ENCODE assay signal across 18 cellular contexts in the genomic region with DNA sequence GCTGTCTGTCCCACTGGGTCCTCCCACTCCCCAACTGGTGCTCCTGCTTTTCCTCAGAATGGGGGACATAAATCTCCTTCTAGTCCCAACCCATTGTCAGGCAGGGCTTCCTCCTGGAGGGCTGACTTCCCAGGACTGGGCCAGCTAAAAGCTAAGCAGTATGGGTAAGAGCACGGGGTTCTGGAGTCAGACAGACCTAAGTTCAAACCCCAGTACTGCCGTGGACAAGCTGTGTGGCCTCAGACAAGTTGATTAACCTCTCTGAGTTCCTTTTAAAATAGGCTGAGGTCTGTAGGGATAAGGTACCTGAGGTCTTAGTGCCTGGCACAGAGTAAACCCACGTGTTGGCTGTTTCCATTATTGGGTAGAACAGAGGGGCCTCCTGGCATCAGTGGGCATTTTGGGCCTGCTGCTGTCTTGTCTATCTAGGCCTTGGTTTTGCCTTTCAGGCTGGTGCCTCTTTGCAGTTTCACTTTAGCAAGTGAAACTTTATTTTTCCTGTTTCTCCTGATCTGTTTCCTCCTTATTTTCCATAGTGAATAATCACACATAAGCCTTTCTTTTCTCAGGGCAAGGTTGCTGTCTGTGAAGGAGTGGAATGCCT.
A peak's percentile ranks its signal among the peaks of the same experiment; 100 is the strongest.
DNase-seq lines count a peak whose midpoint lies in the region; ATAC-seq and TF ChIP-seq lines count a peak whose summit lies in the region.
"Had no signal": no experiment of that assay in that cellular context is flagged by ENCODE, and none has a peak within 500 bp of the region (broad histone marks: within the 10 kb centered on the region; RNA-seq: fewer than 3 reads in every experiment).

No MANE protein-coding gene starts in this region.

- WGBS in body of pancreas, 2 donors = 29 to 86% methylated on average over 1 to 3 of the region's 3 CpGs

- H3K4me3 Mint-ChIP-seq in activated CD4-positive, alpha-beta T cell treated with anti-CD3 and anti-CD28 coated beads for 36 hours = peak overlapping the region; percentile 37
- H3K4me3 Mint-ChIP-seq in activated naive CD8-positive, alpha-beta T cell treated with anti-CD3 and anti-CD28 coated beads, Interleukin-2, amount 50 U/mL, for 24 hours = peak overlapping the region; percentile 58
- H3K4me3 Mint-ChIP-seq: HFFc6, nephron had no signal

- no peak overlapping the region for H3K4me3 ChIP-seq in skin epidermis
- H3K4me3 ChIP-seq in body of pancreas = no peak overlapping the region
- H3K4me3 ChIP-seq: adrenal gland, sigmoid colon had no signal

- CTCF ChIA-PET in activated CD4-positive, alpha-beta T cell treated with anti-CD3 and anti-CD28 coated beads for 36 hours (lab: Charles Lee) = interaction anchor here (0.5 to 1.3 kb wide), 2 partner anchors 117 to 242 kb away, joined by 4 read pairs; no protein-coding TSS in a partner anchor

- H3K4me1 ChIP-seq in body of pancreas = no peaks in the 10 kb centered on the region
- H3K4me1 ChIP-seq: adrenal gland had no signal

- TF ChIP-seq POLR2A in body of pancreas (IDR thresholded peaks at IDR 0.05) = no peak

- H3K9me3 ChIP-seq in KOPT-K1 (ENCODE audit: insufficient read depth, low read length, poor library complexity, severe bottlenecking) (no peaks in the 10 kb centered on the region), body of pancreas (no peaks in the 10 kb centered on the region)
- H3K9me3 ChIP-seq: adrenal gland, sigmoid colon had no signal

- intact Hi-C loops in activated CD4-positive, alpha-beta T cell treated with anti-CD3 and anti-CD28 coated beads for 36 hours (cut with DNase I, micrococcal nuclease) = loop anchor here (2.0 to 5.0 kb wide), 7 partner anchors 28 to 353 kb away; partner anchors contain the start of gene NDUFAB1 (in 1 of the 2)
- intact Hi-C loops in body of pancreas (cut with DNase I) = no loop called here

- DNase-seq in activated CD4-positive, alpha-beta T cell treated with anti-CD3 and anti-CD28 coated beads for 36 hours = no peak
- DNase-seq in activated CD4-positive, alpha-beta T cell treated with anti-CD3 and anti-CD28 coated beads for 1 hour = no peak
- no peak for DNase-seq in activated naive CD8-positive, alpha-beta T cell treated with anti-CD3 and anti-CD28 coated beads, Interleukin-2, amount 50 U/mL, for 24 hours
- DNase-seq in DMS53 treated with DMSO at 0.1 percent for 48 hours (lab: John Stamatoyannopoulos, UW; ENCODE audit: unreplicated experiment) = no peak
- no peak for DNase-seq in body of pancreas
- DNase-seq in NCI-H446 (lab: John Stamatoyannopoulos, UW) = no peak
- DNase-seq: Calu3, cortex of kidney, HFFc6, MM.1S, NCI-H2171 treated with DMSO at 0.1 percent for 48 hours, sigmoid colon, SW 1271 had no signal

- H3K27ac Mint-ChIP-seq in activated CD4-positive, alpha-beta T cell treated with anti-CD3 and anti-CD28 coated beads for 36 hours = peak overlapping the region; percentile 81
- peak overlapping the region; percentile 88 for H3K27ac Mint-ChIP-seq in activated naive CD8-positive, alpha-beta T cell treated with anti-CD3 and anti-CD28 coated beads, Interleukin-2, amount 50 U/mL, for 24 hours
- H3K27ac Mint-ChIP-seq: HFFc6, nephron had no signal

- H3K27ac ChIP-seq in KOPT-K1 (ENCODE audit: low read depth, low read length, poor library complexity, severe bottlenecking) = peak overlapping the region; percentile 94
- peak overlapping the region in 14 of 21 experiments; percentile 5 to 89 (median 43) for H3K27ac ChIP-seq in skin epidermis
- no peak overlapping the region for H3K27ac ChIP-seq in body of pancreas
- H3K27ac ChIP-seq: 22Rv1, adrenal gland had no signal

- no peaks in the 10 kb centered on the region for H3K27me3 ChIP-seq in body of pancreas
- H3K27me3 ChIP-seq: adrenal gland, sigmoid colon had no signal

- H3K9me3 Mint-ChIP-seq in activated CD4-positive, alpha-beta T cell treated with anti-CD3 and anti-CD28 coated beads for 36 hours (ENCODE audit: low read depth) = no peaks in the 10 kb centered on the region
- H3K9me3 Mint-ChIP-seq in activated naive CD8-positive, alpha-beta T cell treated with anti-CD3 and anti-CD28 coated beads, Interleukin-2, amount 50 U/mL, for 24 hours = no peaks in the 10 kb centered on the region
- H3K9me3 Mint-ChIP-seq: nephron had no signal

- POLR2A ChIA-PET in activated CD4-positive, alpha-beta T cell treated with anti-CD3 and anti-CD28 coated beads for 36 hours (lab: Charles Lee) = interaction anchor here (0.5 kb wide), 1 partner anchor 16 kb away, joined by 3 read pairs; no protein-coding TSS in a partner anchor

- peaks cover 88% of the 10 kb centered on the region for H3K4me1 Mint-ChIP-seq in activated CD4-positive, alpha-beta T cell treated with anti-CD3 and anti-CD28 coated beads for 36 hours
- H3K4me1 Mint-ChIP-seq in activated naive CD8-positive, alpha-beta T cell treated with anti-CD3 and anti-CD28 coated beads, Interleukin-2, amount 50 U/mL, for 24 hours = peaks cover 92% of the 10 kb centered on the region

- no peaks in the 10 kb centered on the region for H3K27me3 Mint-ChIP-seq in activated CD4-positive, alpha-beta T cell treated with anti-CD3 and anti-CD28 coated beads for 36 hours
- no peaks in the 10 kb centered on the region for H3K27me3 Mint-ChIP-seq in activated naive CD8-positive, alpha-beta T cell treated with anti-CD3 and anti-CD28 coated beads, Interleukin-2, amount 50 U/mL, for 24 hours

- no peak for ATAC-seq in activated CD4-positive, alpha-beta T cell treated with anti-CD3 and anti-CD28 coated beads for 36 hours
- no peak for ATAC-seq in activated naive CD8-positive, alpha-beta T cell treated with anti-CD3 and anti-CD28 coated beads, Interleukin-2, amount 50 U/mL, for 24 hours
- no peak for ATAC-seq in body of pancreas

- peaks cover 6% of the 10 kb centered on the region for H3K36me3 Mint-ChIP-seq in activated CD4-positive, alpha-beta T cell treated with anti-CD3 and anti-CD28 coated beads for 36 hours (ENCODE audit: low read depth)
- peaks cover 11% of the 10 kb centered on the region for H3K36me3 Mint-ChIP-seq in activated naive CD8-positive, alpha-beta T cell treated with anti-CD3 and anti-CD28 coated beads, Interleukin-2, amount 50 U/mL, for 24 hours (ENCODE audit: low read depth)

- no peak for TF ChIP-seq CTCF in body of pancreas (IDR thresholded peaks at IDR 0.05)

- H3K36me3 ChIP-seq in KOPT-K1 (ENCODE audit: insufficient read depth, low read length) (no peaks in the 10 kb centered on the region), body of pancreas (replicated peaks in 1 of 2; ENCODE audit: insufficient read depth in 1 of 2, low read depth in 2 of 2) (no peaks in the 10 kb centered on the region)
- H3K36me3 ChIP-seq: adrenal gland, sigmoid colon had no signal

Comparison
In these comparisons a context has a peak if more than half of its experiments do, and no peak if none do; other contexts are left out.
1. H3K27ac ChIP-seq: peak in KOPT-K1 (single experiment) and skin epidermis (14 of 21); none in body of pancreas (0 of 4).